ENCODE assay signal across 10 cellular contexts in genomic region chr4:40515037-40515397, GRCh38.
DNase-seq lines count a peak whose midpoint lies in the region; ATAC-seq and TF ChIP-seq lines count a peak whose summit lies in the region.
"Had no signal": no experiment of that assay in that cellular context is flagged by ENCODE, and none has a peak within 500 bp of the region (broad histone marks: within the 10 kb centered on the region; RNA-seq: fewer than 3 reads in every experiment).

No MANE protein-coding gene starts in this region.

- H3K4me1 ChIP-seq in adipocyte (ENCODE audit: control insufficient read depth, insufficient read depth, low read length), result peaks cover 14% of the 10 kb centered on the region
- peaks cover 0 to 12% of the 10 kb centered on the region in 2 donors for H3K4me1 ChIP-seq in left lung
- peaks cover 24% of the 10 kb centered on the region for H3K4me1 ChIP-seq in suprapubic skin

- no peaks in the 10 kb centered on the region for H3K27me3 ChIP-seq in adipocyte (replicated peaks; ENCODE audit: control insufficient read depth, insufficient read depth, low read length)
- no peaks in the 10 kb centered on the region for H3K27me3 ChIP-seq in left lung
- H3K27me3 ChIP-seq in suprapubic skin, result no peaks in the 10 kb centered on the region

- no peak overlapping the region for H3K9ac ChIP-seq in adipocyte (ENCODE audit: low read length)

- H3K36me3 ChIP-seq in adipocyte (ENCODE audit: control insufficient read depth, insufficient read depth, low read length, severe bottlenecking) (no peaks in the 10 kb centered on the region), left lung (peaks cover 0 to 2% of the 10 kb centered on the region in 2 donors), suprapubic skin (no peaks in the 10 kb centered on the region)

- intact Hi-C loops in left lung (cut with DNase I), result no loop called here

- no peak for TF ChIP-seq CTCF in left lung (IDR thresholded peaks at IDR 0.05)
- no peak for TF ChIP-seq CTCF in suprapubic skin (IDR thresholded peaks at IDR 0.05)

- no peak for TF ChIP-seq EP300 in suprapubic skin (IDR thresholded peaks at IDR 0.05)

- TF ChIP-seq POLR2A in suprapubic skin (IDR thresholded peaks at IDR 0.05), result no peak

- ATAC-seq in left lung (peak; percentile 23), GM21367 (IDR thresholded peaks at IDR 0.05; ENCODE audit: unreplicated experiment) (no peak), GM21447 (IDR thresholded peaks at IDR 0.05; ENCODE audit: unreplicated experiment) (no peak)

- DNase-seq in NCI-H748 (lab: John Stamatoyannopoulos, UW; ENCODE audit: unreplicated experiment) (peak; percentile 17), NCI-H748 treated with DMSO at 0.1 percent for 48 hours (lab: John Stamatoyannopoulos, UW) (no peak), adipocyte (ENCODE audit: low read depth) (no peak), left lung (no peak), suprapubic skin (ENCODE audit: low spot score in 2 of 2) (no peak), COR-L47 (lab: John Stamatoyannopoulos, UW) (no peak)
- DNase-seq: activated CD4-positive, alpha-beta memory T cell treated with anti-CD3 and anti-CD28 coated beads, Interleukin-2, amount 10 ng/mL, durations not matched to agents 7 days and 5 days; retina had no signal

- H3K27ac ChIP-seq in left lung (peak overlapping the region; percentile 67 to 77), suprapubic skin (peak overlapping the region; percentile 70)

- H3K4me3 ChIP-seq in adipocyte (ENCODE audit: low read length) (peak overlapping the region; percentile 71), left lung (peak overlapping the region; percentile 14 to 31), suprapubic skin (peak overlapping the region; percentile 20)

- whole genome bisulfite sequencing in suprapubic skin, result 72% methylated on average over 2 of the region's 2 CpGs

- H3K9me3 ChIP-seq in adipocyte (ENCODE audit: control insufficient read depth, low read length) (no peaks in the 10 kb centered on the region), left lung (no peaks in the 10 kb centered on the region), suprapubic skin (no peaks in the 10 kb centered on the region)

Comparison
In these comparisons a context has a peak if more than half of its experiments do, and no peak if none do; other contexts are left out.
1. H3K4me3 ChIP-seq: peak in every context shown above with its lines; median percentile 71 in adipocyte; 22 in left lung; 20 in suprapubic skin.